ENCODE assay signal across 9 cellular contexts in genomic region chr2:27765621-27766286, GRCh38. TPM values are rescaled to one million over a fixed set of nuclear protein-coding genes. Genes with fewer than 3 reads are reported as not detected.
DNase-seq lines count a peak whose midpoint lies in the region; ATAC-seq, FAIRE-seq and TF ChIP-seq lines count a peak whose summit lies in the region.
"Had no signal": no experiment of that assay in that cellular context is flagged by ENCODE, and none has a peak within 500 bp of the region (broad histone marks: within the 10 kb centered on the region; RNA-seq: fewer than 3 reads in every experiment).

No MANE protein-coding gene starts in this region.

- H3K36me3 ChIP-seq in CD8-positive, alpha-beta memory T cell (ENCODE audit: insufficient read depth, low read length), result no peaks in the 10 kb centered on the region
- H3K36me3 ChIP-seq in colonic mucosa, result no peaks in the 10 kb centered on the region
- no peaks in the 10 kb centered on the region for H3K36me3 ChIP-seq in muscle layer of colon (ENCODE audit: insufficient read depth, low read length)

- ATAC-seq in stimulated activated naive CD8-positive, alpha-beta T cell treated with anti-CD3 and anti-CD28 coated beads, Interleukin-15, Interleukin-2, amounts not matched to agents 100 U/mL and 50 U/mL, for 24 hours, result peak; percentile 48
- no peak for ATAC-seq in HG02798 (IDR thresholded peaks at IDR 0.05; ENCODE audit: poor library complexity, unreplicated experiment)

- no peaks in the 10 kb centered on the region for H3K9me3 Mint-ChIP-seq in CD8-positive, alpha-beta memory T cell

- H3K9me3 ChIP-seq in CD8-positive, alpha-beta memory T cell (ENCODE audit: low read length), result no peaks in the 10 kb centered on the region
- H3K9me3 ChIP-seq in colonic mucosa (no peaks in the 10 kb centered on the region), muscle layer of colon (ENCODE audit: low read length) (no peaks in the 10 kb centered on the region)

- no peak overlapping the region for H3K27ac ChIP-seq in CD8-positive, alpha-beta memory T cell (ENCODE audit: low read depth, low read length)
- H3K27ac ChIP-seq in colonic mucosa (no peak overlapping the region), muscle layer of colon (ENCODE audit: low read depth, low read length) (no peak overlapping the region)
- H3K27ac ChIP-seq: SK-N-MC had no signal

- TF ChIP-seq CTCF in colonic mucosa (IDR thresholded peaks at IDR 0.05), result no peak

- H3K27ac Mint-ChIP-seq in CD8-positive, alpha-beta memory T cell, result peak overlapping the region in 7 of 8 donors; percentile 29 to 93 (median 70)

- H3K27me3 Mint-ChIP-seq in CD8-positive, alpha-beta memory T cell, result peaks cover 2 to 7% of the 10 kb centered on the region in 2 donors

- POLR2A ChIA-PET in CD8-positive, alpha-beta memory T cell (lab: Charles Lee), result no interaction called here

- DNase-seq in CD8-positive, alpha-beta memory T cell, result peak; percentile 36 to 67 (median 51)
- DNase-seq in activated CD4-positive, alpha-beta T cell treated with anti-CD3 and anti-CD28 coated beads for 1 hour, result peak; percentile 39
- DNase-seq in colonic mucosa (peak; percentile 72), GM19239 (ENCODE audit: insufficient read length, low spot score) (no peak), medulla oblongata (ENCODE audit: extremely low spot score) (no peak)
- DNase-seq in stimulated activated naive CD8-positive, alpha-beta T cell treated with anti-CD3 and anti-CD28 coated beads, Interleukin-15, Interleukin-2, amounts not matched to agents 100 U/mL and 50 U/mL, for 24 hours, result peak; percentile 64

- peak overlapping the region; percentile 41 to 68 for H3K9ac ChIP-seq in colonic mucosa (ENCODE audit: low read depth in 2 of 2, low read length in 2 of 2)
- no peak overlapping the region for H3K9ac ChIP-seq in muscle layer of colon (ENCODE audit: low read length)

- FAIRE-seq in GM19239 (lab: Jason Lieb, UNC), result no peak

- CTCF ChIA-PET in CD8-positive, alpha-beta memory T cell (lab: Charles Lee), result interaction anchor here (1.2 kb wide), 1 partner anchor 12 kb away, joined by 4 read pairs; no protein-coding TSS in a partner anchor

- peaks cover 5% of the 10 kb centered on the region for H3K4me1 ChIP-seq in CD8-positive, alpha-beta memory T cell (ENCODE audit: insufficient read depth, low read length)
- no peaks in the 10 kb centered on the region for H3K4me1 ChIP-seq in colonic mucosa
- H3K4me1 ChIP-seq in muscle layer of colon (ENCODE audit: insufficient read depth, low read length), result peaks cover 8% of the 10 kb centered on the region

- H3K4me1 Mint-ChIP-seq in CD8-positive, alpha-beta memory T cell, result peaks cover 13 to 17% (median 13%) of the 10 kb centered on the region in 3 donors

- peak overlapping the region; percentile 46 to 77 (median 68) for H3K4me3 Mint-ChIP-seq in CD8-positive, alpha-beta memory T cell

- intact Hi-C loops in colonic mucosa (cut with DNase I), result no loop called here

- H3K36me3 Mint-ChIP-seq in CD8-positive, alpha-beta memory T cell, result no peaks in the 10 kb centered on the region

- no peaks in the 10 kb centered on the region for H3K27me3 ChIP-seq in CD8-positive, alpha-beta memory T cell (ENCODE audit: insufficient read depth, low read length, poor library complexity, severe bottlenecking)
- H3K27me3 ChIP-seq in colonic mucosa (no peaks in the 10 kb centered on the region), muscle layer of colon (ENCODE audit: control insufficient read depth in 1 of 2, insufficient read depth in 2 of 2, low read length in 2 of 2) (peaks cover 0 to 4% of the 10 kb centered on the region in 2 donors)

- H3K4me3 ChIP-seq in CD8-positive, alpha-beta memory T cell (ENCODE audit: low read length), result peak overlapping the region; percentile 41
- H3K4me3 ChIP-seq in colonic mucosa, result peak overlapping the region; percentile 14
- peak overlapping the region; percentile 9 to 60 for H3K4me3 ChIP-seq in muscle layer of colon (ENCODE audit: low read depth in 1 of 2, low read length in 2 of 2)
- H3K4me3 ChIP-seq: SK-N-MC had no signal

RNA-seq across cellular contexts. Expression of gene MRPL33, which starts 5.8 kb away (rescaled TPM):
- total RNA-seq in CD8-positive, alpha-beta memory T cell, result 10 to 100 TPM; 85.8 to 90.0 TPM
- 251 TPM for polyA plus RNA-seq in CD8-positive, alpha-beta memory T cell
- total RNA-seq in colonic mucosa, result 10 to 100 TPM; 56.5 to 63.7 TPM

Comparison
In these comparisons a context has a peak if more than half of its experiments do, and no peak if none do; other contexts are left out.
1. DNase-seq: peak in CD8-positive, alpha-beta memory T cell (5 of 5), activated CD4-positive, alpha-beta T cell treated with anti-CD3 and anti-CD28 coated beads for 1 hour (single experiment), colonic mucosa (single experiment) and stimulated activated naive CD8-positive, alpha-beta T cell treated with anti-CD3 and anti-CD28 coated beads, Interleukin-15, Interleukin-2, amounts not matched to agents 100 U/mL and 50 U/mL, for 24 hours (single experiment); none in GM19239 (single experiment) and medulla oblongata (single experiment).
2. Peak in every context shown above with its lines, with median percentiles within 50 percentile points of each other: H3K4me3 ChIP-seq.